ENCODE assay signal across 27 cellular contexts in the genomic region with DNA sequence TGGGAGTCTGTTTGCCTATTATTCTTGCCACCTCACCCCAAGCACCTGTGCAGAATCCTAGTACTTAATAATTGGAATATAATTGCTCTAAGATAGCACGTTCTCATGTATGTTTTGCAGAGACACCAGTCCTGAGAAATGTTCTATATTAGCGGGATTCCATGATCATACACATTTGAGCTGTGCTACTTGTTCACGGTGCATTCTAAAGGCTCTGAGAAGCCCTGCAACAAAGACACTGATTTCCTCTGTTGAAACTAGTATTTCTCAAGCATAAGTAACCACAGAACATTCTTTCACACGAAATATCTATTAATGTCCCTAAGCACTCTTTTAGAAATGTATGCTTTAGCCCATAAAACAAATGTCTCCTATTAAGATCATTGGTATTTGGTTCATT.
"Had no signal": no experiment of that assay in that cellular context is flagged by ENCODE, and none has a peak within 500 bp of the region (broad histone marks: within the 10 kb centered on the region; RNA-seq: fewer than 3 reads in every experiment).

No MANE protein-coding gene starts in this region.

- H3K36me3 ChIP-seq: colonic mucosa, esophagus muscularis mucosa, esophagus squamous epithelium, gastrocnemius medialis, gastroesophageal sphincter, heart left ventricle, heart right ventricle had no signal

- H3K4me3 ChIP-seq: colonic mucosa, coronary artery, dorsolateral prefrontal cortex, esophagus muscularis mucosa, esophagus squamous epithelium, gastrocnemius medialis, gastroesophageal sphincter, heart left ventricle, heart right ventricle had no signal

- H3K27ac ChIP-seq: colonic mucosa, coronary artery, dorsolateral prefrontal cortex, epithelial cell of prostate, esophagus muscularis mucosa, esophagus squamous epithelium, foreskin keratinocyte, gastrocnemius medialis, gastroesophageal sphincter, heart left ventricle, heart right ventricle had no signal

- FAIRE-seq: colon, endometrium, endothelial cell of umbilical vein, frontal cortex had no signal

- H3K4me1 ChIP-seq: colonic mucosa, esophagus muscularis mucosa, esophagus squamous epithelium, foreskin keratinocyte, gastrocnemius medialis, gastroesophageal sphincter, heart left ventricle, heart right ventricle had no signal

- H3K9me3 ChIP-seq: colonic mucosa, esophagus muscularis mucosa, esophagus squamous epithelium, gastrocnemius medialis, gastroesophageal sphincter, heart left ventricle, heart right ventricle had no signal

- ATAC-seq: effector memory CD8-positive, alpha-beta T cell; esophagus mucosa; foreskin keratinocyte; gastrocnemius medialis; gastroesophageal sphincter; heart left ventricle; heart right ventricle had no signal

- DNase-seq: colonic mucosa; cortex of kidney; dermis blood vessel endothelial cell; dorsolateral prefrontal cortex; effector CD4-positive, alpha-beta T cell; effector CD8-positive, alpha-beta T cell; effector memory CD4-positive, alpha-beta T cell; effector memory CD8-positive, alpha-beta T cell; endodermal cell; erythroblast; esophagus squamous epithelium; foreskin fibroblast; foreskin keratinocyte; gastrocnemius medialis; glutamatergic neuron; head of caudate nucleus; heart left ventricle; heart right ventricle had no signal

- H3K27me3 ChIP-seq: colonic mucosa, dorsolateral prefrontal cortex, esophagus muscularis mucosa, esophagus squamous epithelium, foreskin keratinocyte, gastrocnemius medialis, gastroesophageal sphincter, heart right ventricle had no signal
